ENCODE assay signal across 34 cellular contexts in the genomic region with DNA sequence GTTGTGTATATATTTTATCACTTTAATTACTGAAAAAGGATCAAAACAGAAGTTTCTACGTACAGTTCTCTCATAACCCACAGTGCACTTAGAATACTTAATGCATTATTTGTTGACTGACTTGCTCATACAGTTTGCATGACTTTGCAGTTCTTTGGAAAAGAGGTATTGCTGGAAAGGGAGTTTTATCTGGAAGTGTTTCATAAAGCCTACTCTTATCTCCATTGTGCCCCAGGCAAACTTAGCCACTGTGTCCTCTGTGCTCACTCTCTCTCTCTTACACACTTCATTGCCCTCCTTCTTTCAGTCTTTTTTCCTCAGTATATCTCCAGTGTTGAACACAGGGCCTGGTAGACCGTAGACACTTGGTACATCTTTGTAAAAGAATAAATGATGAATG. TPM values are rescaled to one million over a fixed set of nuclear protein-coding genes. Genes with fewer than 3 reads are reported as not detected.
A peak's percentile ranks its signal among the peaks of the same experiment; 100 is the strongest.
DNase-seq lines count a peak whose midpoint lies in the region; ATAC-seq, FAIRE-seq and TF ChIP-seq lines count a peak whose summit lies in the region.
"Had no signal": no experiment of that assay in that cellular context is flagged by ENCODE, and none has a peak within 500 bp of the region (broad histone marks: within the 10 kb centered on the region; RNA-seq: fewer than 3 reads in every experiment).

No MANE protein-coding gene starts in this region.

- FAIRE-seq in K562 (lab: Jason Lieb, UNC) = peak; percentile 67
- FAIRE-seq: astrocyte, H1, HTR-8/SVneo had no signal

- ATAC-seq in K562 = peak; percentile 79
- no peak for ATAC-seq in memory B cell (ENCODE audit: low read depth)
- no peak for ATAC-seq in gastrocnemius medialis
- ATAC-seq: esophagus mucosa; natural killer cell treated with Interleukin-12 subunit alpha and Interleukin-12 subunit beta and Interleukin-15 and Interleukin-18, amount 100 ng/mL, for 72 hours; PC-3 had no signal

- TF ChIP-seq EP300 in K562 (IDR thresholded peaks at IDR 0.05; ENCODE audit: low read length) = peak; percentile 46; the same call in 1 of the 2 replicates

- no peak for TF ChIP-seq POLR2A in K562 (conservative IDR thresholded peaks at IDR 0.05)
- TF ChIP-seq POLR2A in gastrocnemius medialis (IDR thresholded peaks at IDR 0.05) = no peak

- H3K79me2 ChIP-seq in K562 (ENCODE audit: control insufficient read depth, insufficient read depth, low read length) = no peaks in the 10 kb centered on the region

- H3K9me3 ChIP-seq in K562 (replicated peaks; ENCODE audit: control insufficient read depth, insufficient read depth, low read depth, low read length) (no peaks in the 10 kb centered on the region), gastrocnemius medialis (no peaks in the 10 kb centered on the region), ascending aorta (no peaks in the 10 kb centered on the region)
- H3K9me3 ChIP-seq: MG63, thoracic aorta had no signal

- peak overlapping the region; percentile 51 for H3K27ac Mint-ChIP-seq in memory B cell
- H3K27ac Mint-ChIP-seq: activated naive CD8-positive, alpha-beta T cell; activated T-cell treated with anti-CD3 and anti-CD28 coated beads, Interleukin-2, amount 50 U/mL, for 24 hours had no signal

- H3K27ac ChIP-seq in K562 (ENCODE audit: extremely low read depth, low read depth, low read length) = peak overlapping the region; percentile 66
- H3K27ac ChIP-seq in gastrocnemius medialis = peak overlapping the region; percentile 12 to 67 (median 27)
- H3K27ac ChIP-seq in ascending aorta = no peak overlapping the region
- H3K27ac ChIP-seq: thoracic aorta had no signal

- H3K4me1 ChIP-seq in K562 (replicated peaks in 1 of 2; ENCODE audit: control insufficient read depth in 2 of 2, insufficient read depth in 2 of 2, low read length in 2 of 2) (peaks cover 6 to 30% of the 10 kb centered on the region in 2 experiments; a peak in 3 of 5 replicates), gastrocnemius medialis (peaks cover 50 to 51% of the 10 kb centered on the region in 2 donors), ascending aorta (peaks cover 0 to 4% of the 10 kb centered on the region in 2 donors)

- POLR2A ChIA-PET in K562 (lab: Yijun Ruan, JAX) = no interaction called here

- H3K36me3 ChIP-seq in K562 (ENCODE audit: control insufficient read depth, insufficient read depth, low read length) (no peaks in the 10 kb centered on the region), gastrocnemius medialis (no peaks in the 10 kb centered on the region), ascending aorta (no peaks in the 10 kb centered on the region)
- H3K36me3 ChIP-seq: MG63, thoracic aorta had no signal

- 6% methylated on average over 2 of the region's 2 CpGs for WGBS in K562 (ENCODE audit: insufficient coverage, low coverage, missing lambda C conversion rate)

- peak overlapping the region; percentile 67 for H2AFZ ChIP-seq in K562 (ENCODE audit: low read depth, low read length)

- H3K9me3 Mint-ChIP-seq in memory B cell = no peaks in the 10 kb centered on the region
- H3K9me3 Mint-ChIP-seq: activated T-cell treated with anti-CD3 and anti-CD28 coated beads, Interleukin-2, amount 50 U/mL, for 24 hours; natural killer cell treated with Interleukin-12 subunit alpha and Interleukin-12 subunit beta and Interleukin-15 and Interleukin-18, amount 100 ng/mL, for 72 hours had no signal

- TF ChIP-seq CTCF in K562 (IDR thresholded peaks at IDR 0.05 in 2 of 3, conservative IDR thresholded peaks at IDR 0.05 in 1 of 3; ENCODE audit: insufficient read depth in 2 of 3, low read depth in 1 of 3, low read length in 3 of 3) (no peak), gastrocnemius medialis (IDR thresholded peaks at IDR 0.05 in 4 of 5, conservative IDR thresholded peaks at IDR 0.05 in 1 of 5) (no peak), ascending aorta (IDR thresholded peaks at IDR 0.05) (no peak)

- BruUV-seq in K562 (replicated peaks; lab: Mats Ljungman, UMichigan) = no TSS peak

- no peak overlapping the region for H3K4me3 ChIP-seq in K562
- H3K4me3 ChIP-seq in gastrocnemius medialis = no peak overlapping the region
- H3K4me3 ChIP-seq in ascending aorta = no peak overlapping the region
- H3K4me3 ChIP-seq: MG63, skin epidermis, thoracic aorta had no signal

- TF ChIP-seq RAD21 in K562 (CRISPR knock-in tag; conservative IDR thresholded peaks at IDR 0.05 in 1 of 2, IDR thresholded peaks at IDR 0.05 in 1 of 2) = no peak

- peaks cover 34% of the 10 kb centered on the region for H3K36me3 Mint-ChIP-seq in memory B cell

- in situ Hi-C loops in K562 (cut with MboI) = no loop called here
- in situ Hi-C loops in gastrocnemius medialis (cut with MboI; ENCODE audit: low sequenced_read_pairs in 4 of 4) = no loop called here

- no peaks in the 10 kb centered on the region for H3K9me1 ChIP-seq in K562 (ENCODE audit: control insufficient read depth, insufficient read depth, low read length)

- CTCF ChIA-PET in K562 (lab: Yijun Ruan, JAX; ENCODE audit: low intra/inter-chr PET ratio) = no interaction called here

- H3K27me3 Mint-ChIP-seq in memory B cell = no peaks in the 10 kb centered on the region
- H3K27me3 Mint-ChIP-seq: natural killer cell treated with Interleukin-12 subunit alpha and Interleukin-12 subunit beta and Interleukin-15 and Interleukin-18, amount 100 ng/mL, for 72 hours had no signal

- no peaks in the 10 kb centered on the region for H4K20me1 ChIP-seq in K562 (replicated peaks; ENCODE audit: control insufficient read depth, insufficient read depth, low read length)

- peaks cover 62% of the 10 kb centered on the region for H3K4me1 Mint-ChIP-seq in memory B cell

- DNase-seq in EH (ENCODE audit: low read depth) (peak; percentile 14), K562 (ENCODE audit: extremely low read depth in 1 of 4, low spot score in 3 of 4) (peak in 2 of 4 experiments; percentile 51 to 52), memory B cell (ENCODE audit: low spot score in 2 of 2) (no peak), gastrocnemius medialis (no peak), ascending aorta (ENCODE audit: low spot score in 2 of 2) (no peak), anterior cingulate cortex (lab: John Stamatoyannopoulos, UW) (no peak), A172 (ENCODE audit: low spot score) (no peak)
- DNase-seq in stimulated activated CD4-positive, alpha-beta T cell treated with anti-CD3 and anti-CD28 coated beads, Interleukin-4, amount 100 ng/mL, for 24 hours = no peak
- DNase-seq: ACHN; activated effector memory CD4-positive, alpha-beta T cell treated with anti-CD3 and anti-CD28 coated beads, Interleukin-2, amount 50 U/mL, for 16 hours; activated T-cell treated with anti-CD3 and anti-CD28 coated beads, Interleukin-2, amount 50 U/mL, for 24 hours; central memory CD4-positive, alpha-beta T cell; DMS79; foreskin fibroblast; GDM1; KBM-7; MG63; NCI-H1105 treated with DMSO at 0.1 percent for 48 hours; NCI-H1930; NCI-H2171 treated with DMSO at 0.1 percent for 48 hours; NCI-H524 treated with DMSO at 0.1 percent for 48 hours; PC-3; retina; SHP77; stimulated activated naive CD4-positive, alpha-beta T cell treated with Interleukin-2 at 50 U/mL for 16 hours; T-helper 2 cell had no signal

- intact Hi-C loops in K562 (cut with micrococcal nuclease) (no loop called here), gastrocnemius medialis (cut with DNase I; ENCODE audit: low total_unique reads) (no loop called here), ascending aorta (cut with DNase I) (no loop called here)

- H3K27me3 ChIP-seq in K562 (ENCODE audit: control insufficient read depth in 2 of 2, insufficient read depth in 2 of 2, low read length in 2 of 2) = no peaks in the 10 kb centered on the region
- H3K27me3 ChIP-seq in gastrocnemius medialis = no peaks in the 10 kb centered on the region
- no peaks in the 10 kb centered on the region for H3K27me3 ChIP-seq in ascending aorta
- H3K27me3 ChIP-seq: MG63 had no signal

- H3K9ac ChIP-seq in K562 (ENCODE audit: insufficient read depth in 1 of 2, low read depth in 2 of 2, low read length in 2 of 2) = peak overlapping the region in 1 of 2 experiments; percentile 22; a peak in 1 of 4 replicates

- H3K4me2 ChIP-seq in K562 (ENCODE audit: insufficient read depth, low read length) = peak overlapping the region; percentile 50

- no peak overlapping the region for H3K4me3 Mint-ChIP-seq in memory B cell
- H3K4me3 Mint-ChIP-seq: activated naive CD8-positive, alpha-beta T cell; activated T-cell treated with anti-CD3 and anti-CD28 coated beads, Interleukin-2, amount 50 U/mL, for 24 hours; natural killer cell treated with Interleukin-12 subunit alpha and Interleukin-12 subunit beta and Interleukin-15 and Interleukin-18, amount 100 ng/mL, for 72 hours had no signal

TF ChIP-seq in K562, 482 proteins besides CTCF, POLR2A, EP300 and RAD21 (continues in another document):
- no peak for TF ChIP-seq SMAD1 (IDR thresholded peaks at IDR 0.05; ENCODE audit: low read depth, low read length, partially characterized antibody)

RNA-seq across cellular contexts. Expression of a gene that starts 56.0 kb away (rescaled TPM):
- 0.95 and 1.1 TPM in 2 replicates for total RNA-seq in K562 (2011; cell fraction: chromatin; rRNA removed; ENCODE audit: low replicate concordance)
- total RNA-seq in K562 (2011; cell fraction: nucleolus; rRNA removed) = 0.13 and 0.33 TPM in 2 replicates
- total RNA-seq in K562 (2011; cell fraction: nucleoplasm; rRNA removed) = 0.37 and 0.84 TPM in 2 replicates
- total RNA-seq in K562 (2014; rRNA removed) (under 0.01 and 0.04 TPM in 2 replicates), K562 (2014; rRNA removed; fragmentation: Illumina TruSeq; extraction: Trizol) (under 0.01 and 0.04 TPM in 2 replicates), K562 (2015; rRNA removed; fragmentation: Illumina TruSeq; extraction: Trizol) (0.04 TPM in 2 replicates), K562 (2021) (0.13 and 0.18 TPM in 2 replicates), gastrocnemius medialis (10 to 100 TPM in 3 of 4 donors, 1 to 10 TPM in 1; 9.2 to 20.0 (median 15.3) TPM), ascending aorta (23.5 TPM)
- polyA plus RNA-seq in K562 (2011; rRNA removed) (0.04 and 0.13 TPM in 2 replicates), K562 (2014; fragmentation: Illumina TruSeq; extraction: Trizol) (0.04 and 0.10 TPM in 2 replicates), K562 (2014; fragmentation: Nextera tagmentation; extraction: Ambion mirVana) (under 1 TPM; 0.03 TPM), K562 (2014; rRNA removed) (0.04 and 0.11 TPM in 2 replicates)
- 0.01 and 0.04 TPM in 2 replicates for polyA plus RNA-seq in K562 (2011; cell fraction: cytosol; rRNA removed)
- polyA plus RNA-seq in K562 (2011; cell fraction: nucleus; rRNA removed) = 0.15 and 0.17 TPM in 2 replicates
- 0.17 and 0.20 TPM in 2 replicates for polyA plus RNA-seq in K562 (2012)
- 0.06 and 0.39 TPM in 2 replicates for polyA minus RNA-seq in K562 (2011; rRNA and poly(A)+ RNA removed)
- not detected in 2 replicates for polyA minus RNA-seq in K562 (2011; cell fraction: cytosol; rRNA and poly(A)+ RNA removed)
- polyA minus RNA-seq in K562 (2011; cell fraction: nucleus; rRNA and poly(A)+ RNA removed) = 0.22 and 0.40 TPM in 2 replicates
- 0.10 and 0.14 TPM in 2 replicates for total RNA-seq in A172 (2014; rRNA removed; shearing (Covaris generic))

Comparison
In these comparisons a context has a peak if more than half of its experiments do, and no peak if none do; other contexts are left out.
1. H3K27ac ChIP-seq: peak in K562 (single experiment) and gastrocnemius medialis (4 of 4); none in ascending aorta (0 of 2).